ENCODE assay signal across 20 cellular contexts in genomic region chr5:96994493-96994892, GRCh38. TPM values are rescaled to one million over a fixed set of nuclear protein-coding genes. Genes with fewer than 3 reads are reported as not detected.
DNase-seq lines count a peak whose midpoint lies in the region; ATAC-seq and TF ChIP-seq lines count a peak whose summit lies in the region.
"Had no signal": no experiment of that assay in that cellular context is flagged by ENCODE, and none has a peak within 500 bp of the region (broad histone marks: within the 10 kb centered on the region; RNA-seq: fewer than 3 reads in every experiment).

No MANE protein-coding gene starts in this region.

- peaks cover 19% of the 10 kb centered on the region for H3K36me3 ChIP-seq in CD8-positive, alpha-beta T cell (ENCODE audit: insufficient read depth, low read length)

- peaks cover 6% of the 10 kb centered on the region for H3K4me1 ChIP-seq in CD8-positive, alpha-beta T cell (ENCODE audit: insufficient read depth, low read length)
- H3K4me1 ChIP-seq: BLaER1 treated with 17β-estradiol and CSF1 and Interleukin-3, amounts not matched to agents 10 nM and 100 nM had no signal

- POLR2A ChIA-PET in CD8-positive, alpha-beta T cell (lab: Charles Lee) = no interaction called here
- POLR2A ChIA-PET in activated CD8-positive, alpha-beta T cell treated with anti-CD3 and anti-CD28 coated beads for 36 hours (lab: Charles Lee) = interaction anchor here (1.0 kb wide), 1 partner anchor 17 kb away, joined by 3 read pairs; no protein-coding TSS in a partner anchor

- ATAC-seq in CD8-positive, alpha-beta T cell = peak; percentile 46
- peak; percentile 71 for ATAC-seq in activated CD8-positive, alpha-beta T cell treated with anti-CD3 and anti-CD28 coated beads for 36 hours
- ATAC-seq in naive B cell (ENCODE audit: low read depth in 2 of 2) = no peak
- ATAC-seq in Right ventricle myocardium inferior = no peak
- no peak for ATAC-seq in GM18502 (IDR thresholded peaks at IDR 0.05; ENCODE audit: poor library complexity, unreplicated experiment)
- ATAC-seq: HepG2 had no signal

- H3K4me3 ChIP-seq in CD8-positive, alpha-beta T cell (ENCODE audit: low read depth, low read length) = no peak overlapping the region
- H3K4me3 ChIP-seq: BLaER1 treated with 17β-estradiol and CSF1 and Interleukin-3, amounts not matched to agents 10 nM and 100 nM had no signal

- intact Hi-C loops in activated naive CD4-positive, alpha-beta T cell treated with anti-CD3 and anti-CD28 coated beads for 36 hours (cut with micrococcal nuclease) = no loop called here
- intact Hi-C loops in CD8-positive, alpha-beta T cell (cut with DNase I, micrococcal nuclease) = no loop called here
- intact Hi-C loops in activated CD8-positive, alpha-beta T cell treated with anti-CD3 and anti-CD28 coated beads for 36 hours (cut with micrococcal nuclease) = no loop called here
- intact Hi-C loops in Right ventricle myocardium inferior (cut with DNase I) = loop anchor here (10.0 kb wide), 1 partner anchor 170 kb away; no protein-coding TSS in a partner anchor

- CTCF ChIA-PET in activated naive CD4-positive, alpha-beta T cell treated with anti-CD3 and anti-CD28 coated beads for 36 hours (lab: Charles Lee) = interaction anchor here (0.6 to 3.2 kb wide), 5 partner anchors 16 to 167 kb away, joined by 3 to 16 read pairs (median 4); no protein-coding TSS in a partner anchor
- CTCF ChIA-PET in CD8-positive, alpha-beta T cell (lab: Charles Lee) = interaction anchor here (1.3 to 2.7 kb wide), 2 partner anchors 53 to 126 kb away, joined by 3 to 16 read pairs; no protein-coding TSS in a partner anchor
- CTCF ChIA-PET in activated CD8-positive, alpha-beta T cell treated with anti-CD3 and anti-CD28 coated beads for 36 hours (lab: Charles Lee) = interaction anchor here (0.9 to 6.0 kb wide), 4 partner anchors 42 to 168 kb away, joined by 3 to 66 read pairs (median 10); no protein-coding TSS in a partner anchor

- no peak for DNase-seq in activated naive CD4-positive, alpha-beta T cell treated with anti-CD3 and anti-CD28 coated beads for 36 hours
- no peak for DNase-seq in activated naive CD4-positive, alpha-beta T cell (lab: John Stamatoyannopoulos, UW)
- DNase-seq in CD8-positive, alpha-beta T cell = no peak
- DNase-seq in activated CD8-positive, alpha-beta T cell treated with anti-CD3 and anti-CD28 coated beads for 36 hours = no peak
- DNase-seq in naive B cell (no peak), Right ventricle myocardium inferior (ENCODE audit: missing footprints) (no peak), nephron progenitor cell (no peak)
- DNase-seq: COR-L47, DMS 273 treated with DMSO at 0.1 percent for 48 hours, DND-41, H7, HFFc6, KBM-7, NCI-H1105 treated with DMSO at 0.1 percent for 48 hours, NCI-H1694, NCI-H748 treated with DMSO at 0.1 percent for 48 hours, Right ventricle myocardium superior had no signal

- peak overlapping the region; percentile 29 for H3K27ac Mint-ChIP-seq in activated naive CD4-positive, alpha-beta T cell treated with anti-CD3 and anti-CD28 coated beads for 36 hours
- peak overlapping the region; percentile 47 for H3K27ac Mint-ChIP-seq in CD8-positive, alpha-beta T cell
- peak overlapping the region; percentile 54 for H3K27ac Mint-ChIP-seq in activated CD8-positive, alpha-beta T cell treated with anti-CD3 and anti-CD28 coated beads for 36 hours
- H3K27ac Mint-ChIP-seq in naive B cell (peak overlapping the region in 4 of 6 donors; percentile 8 to 64 (median 38)), nephron progenitor cell (no peak overlapping the region)
- H3K27ac Mint-ChIP-seq: HFFc6 had no signal

- no peak overlapping the region for H3K4me3 Mint-ChIP-seq in activated naive CD4-positive, alpha-beta T cell treated with anti-CD3 and anti-CD28 coated beads for 36 hours
- H3K4me3 Mint-ChIP-seq in CD8-positive, alpha-beta T cell = no peak overlapping the region
- H3K4me3 Mint-ChIP-seq in activated CD8-positive, alpha-beta T cell treated with anti-CD3 and anti-CD28 coated beads for 36 hours = no peak overlapping the region
- no peak overlapping the region for H3K4me3 Mint-ChIP-seq in naive B cell
- no peak overlapping the region for H3K4me3 Mint-ChIP-seq in nephron progenitor cell
- H3K4me3 Mint-ChIP-seq: HFFc6 had no signal

- no peaks in the 10 kb centered on the region for H3K9me3 ChIP-seq in CD8-positive, alpha-beta T cell (ENCODE audit: low read length)

- H3K27me3 ChIP-seq in CD8-positive, alpha-beta T cell (ENCODE audit: insufficient read depth, low read length) = no peaks in the 10 kb centered on the region
- H3K27me3 ChIP-seq: BLaER1 treated with 17β-estradiol and CSF1 and Interleukin-3, amounts not matched to agents 10 nM and 100 nM had no signal

- no peaks in the 10 kb centered on the region for H3K27me3 Mint-ChIP-seq in activated naive CD4-positive, alpha-beta T cell treated with anti-CD3 and anti-CD28 coated beads for 36 hours (ENCODE audit: low read depth)
- no peaks in the 10 kb centered on the region for H3K27me3 Mint-ChIP-seq in CD8-positive, alpha-beta T cell (ENCODE audit: low read depth)
- no peaks in the 10 kb centered on the region for H3K27me3 Mint-ChIP-seq in activated CD8-positive, alpha-beta T cell treated with anti-CD3 and anti-CD28 coated beads for 36 hours
- H3K27me3 Mint-ChIP-seq in naive B cell (no peaks in the 10 kb centered on the region), nephron progenitor cell (ENCODE audit: low read depth, poor library complexity) (no peaks in the 10 kb centered on the region)

- no peak for TF ChIP-seq CTCF in CD8-positive, alpha-beta T cell (IDR thresholded peaks at IDR 0.05)
- TF ChIP-seq CTCF in activated CD8-positive, alpha-beta T cell treated with anti-CD3 and anti-CD28 coated beads for 36 hours (IDR thresholded peaks at IDR 0.05) = no peak
- no peak for TF ChIP-seq CTCF in nephron progenitor cell (IDR thresholded peaks at IDR 0.05)

- H3K9me3 Mint-ChIP-seq in activated naive CD4-positive, alpha-beta T cell treated with anti-CD3 and anti-CD28 coated beads for 36 hours = no peaks in the 10 kb centered on the region
- no peaks in the 10 kb centered on the region for H3K9me3 Mint-ChIP-seq in CD8-positive, alpha-beta T cell
- peaks cover 3% of the 10 kb centered on the region for H3K9me3 Mint-ChIP-seq in activated CD8-positive, alpha-beta T cell treated with anti-CD3 and anti-CD28 coated beads for 36 hours
- H3K9me3 Mint-ChIP-seq in naive B cell (no peaks in the 10 kb centered on the region), nephron progenitor cell (no peaks in the 10 kb centered on the region)
- H3K9me3 Mint-ChIP-seq: HFFc6 had no signal

- peaks cover 50% of the 10 kb centered on the region for H3K36me3 Mint-ChIP-seq in activated naive CD4-positive, alpha-beta T cell treated with anti-CD3 and anti-CD28 coated beads for 36 hours (ENCODE audit: low read depth)
- H3K36me3 Mint-ChIP-seq in CD8-positive, alpha-beta T cell = peaks cover 86% of the 10 kb centered on the region
- H3K36me3 Mint-ChIP-seq in activated CD8-positive, alpha-beta T cell treated with anti-CD3 and anti-CD28 coated beads for 36 hours (ENCODE audit: low read depth) = peaks cover 57% of the 10 kb centered on the region
- H3K36me3 Mint-ChIP-seq in naive B cell = peaks cover 24 to 29% of the 10 kb centered on the region in 2 donors
- H3K36me3 Mint-ChIP-seq in nephron progenitor cell (ENCODE audit: low read depth) = peaks cover 30% of the 10 kb centered on the region

- H3K27ac ChIP-seq in CD8-positive, alpha-beta T cell (ENCODE audit: low read depth, low read length) = no peak overlapping the region
- H3K27ac ChIP-seq: BLaER1 treated with 17β-estradiol and CSF1 and Interleukin-3, amounts not matched to agents 10 nM and 100 nM had no signal

- H3K4me1 Mint-ChIP-seq in activated naive CD4-positive, alpha-beta T cell treated with anti-CD3 and anti-CD28 coated beads for 36 hours (ENCODE audit: low read depth) = peaks cover 31% of the 10 kb centered on the region
- H3K4me1 Mint-ChIP-seq in CD8-positive, alpha-beta T cell (ENCODE audit: low read depth) = peaks cover 58% of the 10 kb centered on the region
- peaks cover 46% of the 10 kb centered on the region for H3K4me1 Mint-ChIP-seq in activated CD8-positive, alpha-beta T cell treated with anti-CD3 and anti-CD28 coated beads for 36 hours (ENCODE audit: low read depth)
- H3K4me1 Mint-ChIP-seq in naive B cell = peaks cover 0 to 13% (median 9%) of the 10 kb centered on the region in 3 donors
- H3K4me1 Mint-ChIP-seq in nephron progenitor cell = no peaks in the 10 kb centered on the region

RNA-seq across cellular contexts. Expression of gene LNPEP, which starts 58.6 kb away (rescaled TPM):
- total RNA-seq in activated naive CD4-positive, alpha-beta T cell treated with anti-CD3 and anti-CD28 coated beads for 36 hours = 10 to 100 TPM; 76.1 to 77.7 TPM
- total RNA-seq in CD8-positive, alpha-beta T cell = 10 to 100 TPM; 49.5 to 49.6 TPM
- 10 to 100 TPM; 51.2 to 53.7 TPM for total RNA-seq in activated CD8-positive, alpha-beta T cell treated with anti-CD3 and anti-CD28 coated beads for 36 hours
- polyA plus RNA-seq in naive B cell (ENCODE audit: low read depth in 6 of 6) = 10 to 100 TPM; 17.3 to 50.9 (median 44.3) TPM
- 49.6 TPM for total RNA-seq in Right ventricle myocardium inferior

Comparison
In these comparisons a context has a peak if more than half of its experiments do, and no peak if none do; other contexts are left out.
1. ATAC-seq: peak in CD8-positive, alpha-beta T cell (single experiment) and activated CD8-positive, alpha-beta T cell treated with anti-CD3 and anti-CD28 coated beads for 36 hours (single experiment); none in naive B cell (0 of 2), Right ventricle myocardium inferior (single experiment) and GM18502 (single experiment).